ENCODE assay signal across 14 cellular contexts in genomic region chr4:38980903-38981676, GRCh38. TPM values are rescaled to one million over a fixed set of nuclear protein-coding genes. Genes with fewer than 3 reads are reported as not detected.
DNase-seq lines count a peak whose midpoint lies in the region; ATAC-seq and TF ChIP-seq lines count a peak whose summit lies in the region.
"Had no signal": no experiment of that assay in that cellular context is flagged by ENCODE, and none has a peak within 500 bp of the region (broad histone marks: within the 10 kb centered on the region; RNA-seq: fewer than 3 reads in every experiment).

No MANE protein-coding gene starts in this region.

- H3K27ac ChIP-seq in PC-3 (ENCODE audit: low read length), result no peak overlapping the region
- no peak overlapping the region for H3K27ac ChIP-seq in SJCRH30

- peak; percentile 62 for DNase-seq in EL
- DNase-seq in activated CD8-positive, alpha-beta T cell treated with anti-CD3 and anti-CD28 coated beads for 36 hours, result peak; percentile 37
- peak; percentile 41 for DNase-seq in glomerular endothelial cell (ENCODE audit: extremely low read depth, low read depth, low spot score)
- DNase-seq in PC-3, result no peak
- DNase-seq in NCI-H748 (lab: John Stamatoyannopoulos, UW; ENCODE audit: unreplicated experiment), result no peak
- no peak for DNase-seq in DMS79 (lab: John Stamatoyannopoulos, UW)
- DNase-seq in SJCRH30, result no peak
- DNase-seq: activated CD4-positive, CD25-positive, alpha-beta regulatory T cell treated with anti-CD3 and anti-CD28 coated beads, Interleukin-2, amount 50 U/mL, for 72 hours; H7; stomach had no signal

- H3K4me1 ChIP-seq in PC-3 (ENCODE audit: insufficient read depth, low read length) (no peaks in the 10 kb centered on the region), SJCRH30 (peaks cover 13% of the 10 kb centered on the region)

- no TSS peak for BruUV-seq in PC-3 (replicated peaks; lab: Mats Ljungman, UMichigan)

- ATAC-seq in GM21360 (IDR thresholded peaks at IDR 0.05; ENCODE audit: unreplicated experiment) (peak; percentile 49), PC-3 (no peak)
- peak; percentile 89 for ATAC-seq in activated CD8-positive, alpha-beta T cell treated with anti-CD3 and anti-CD28 coated beads for 36 hours
- ATAC-seq: sciatic nerve had no signal

- H3K9me3 Mint-ChIP-seq in activated CD8-positive, alpha-beta T cell treated with anti-CD3 and anti-CD28 coated beads for 36 hours, result no peaks in the 10 kb centered on the region
- H3K9me3 Mint-ChIP-seq: dendritic cell treated with granulocyte-macrophage colony-stimulating factor and Interleukin-4, amounts not matched to agents 40 ng/mL and 50 ng/mL, for 4 days; IgD-negative memory B cell had no signal

- H3K27me3 ChIP-seq in PC-3 (ENCODE audit: low read length), result no peaks in the 10 kb centered on the region
- no peaks in the 10 kb centered on the region for H3K27me3 ChIP-seq in SJCRH30
- H3K27me3 ChIP-seq: stomach had no signal

- H3K36me3 ChIP-seq in PC-3 (ENCODE audit: low read depth, low read length) (peaks cover 13% of the 10 kb centered on the region; the same call in 1 of the 2 replicates), SJCRH30 (no peaks in the 10 kb centered on the region)
- H3K36me3 ChIP-seq: stomach had no signal

- CTCF ChIA-PET in activated CD8-positive, alpha-beta T cell treated with anti-CD3 and anti-CD28 coated beads for 36 hours (lab: Charles Lee), result interaction anchor here (1.3 kb wide), 1 partner anchor 15 kb away, joined by 3 read pairs; no protein-coding TSS in a partner anchor
- CTCF ChIA-PET in PC-3 (lab: Charles Lee), result no interaction called here

- intact Hi-C loops in activated CD8-positive, alpha-beta T cell treated with anti-CD3 and anti-CD28 coated beads for 36 hours (cut with micrococcal nuclease), result loop anchor here (5.0 to 10.0 kb wide), 2 partner anchors 34 to 54 kb away; partner anchors contain the start of gene TMEM156
- intact Hi-C loops in PC-3 (cut with micrococcal nuclease), result no loop called here

- no peak overlapping the region for H2AFZ ChIP-seq in PC-3 (ENCODE audit: low read length)

- H3K9me2 ChIP-seq in PC-3 (replicated peaks; ENCODE audit: low read length), result no peaks in the 10 kb centered on the region

- H3K4me3 Mint-ChIP-seq in activated CD8-positive, alpha-beta T cell treated with anti-CD3 and anti-CD28 coated beads for 36 hours, result no peak overlapping the region
- H3K4me3 Mint-ChIP-seq: dendritic cell treated with granulocyte-macrophage colony-stimulating factor and Interleukin-4, amounts not matched to agents 40 ng/mL and 50 ng/mL, for 4 days had no signal

- H3K79me2 ChIP-seq in PC-3 (ENCODE audit: low read length), result no peaks in the 10 kb centered on the region

- POLR2A ChIA-PET in activated CD8-positive, alpha-beta T cell treated with anti-CD3 and anti-CD28 coated beads for 36 hours (lab: Charles Lee), result interaction anchor here (1.0 kb wide), 1 partner anchor 22 kb away, joined by 3 read pairs; no protein-coding TSS in a partner anchor
- POLR2A ChIA-PET in PC-3 (lab: Charles Lee; ENCODE audit: unreplicated experiment), result no interaction called here

- peaks cover 37% of the 10 kb centered on the region for H3K36me3 Mint-ChIP-seq in activated CD8-positive, alpha-beta T cell treated with anti-CD3 and anti-CD28 coated beads for 36 hours (ENCODE audit: low read depth)

- no peaks in the 10 kb centered on the region for H3K9me3 ChIP-seq in PC-3 (ENCODE audit: low read length)
- H3K9me3 ChIP-seq in SJCRH30 (replicated peaks), result no peaks in the 10 kb centered on the region
- H3K9me3 ChIP-seq: stomach had no signal

- H3K27me3 Mint-ChIP-seq in activated CD8-positive, alpha-beta T cell treated with anti-CD3 and anti-CD28 coated beads for 36 hours, result no peaks in the 10 kb centered on the region
- H3K27me3 Mint-ChIP-seq: dendritic cell treated with granulocyte-macrophage colony-stimulating factor and Interleukin-4, amounts not matched to agents 40 ng/mL and 50 ng/mL, for 4 days; IgD-negative memory B cell had no signal

- H4K20me1 ChIP-seq in PC-3 (ENCODE audit: low read length), result no peaks in the 10 kb centered on the region

- H3F3A ChIP-seq in PC-3 (ENCODE audit: low read length, unreplicated experiment), result no peaks in the 10 kb centered on the region

- no peak overlapping the region for H3K4me2 ChIP-seq in PC-3 (ENCODE audit: low read length)

- TF ChIP-seq CTCF in activated CD8-positive, alpha-beta T cell treated with anti-CD3 and anti-CD28 coated beads for 36 hours (IDR thresholded peaks at IDR 0.05), result no peak
- no peak for TF ChIP-seq CTCF in PC-3 (conservative IDR thresholded peaks at IDR 0.05; ENCODE audit: low read depth, low read length)

- peaks cover 49% of the 10 kb centered on the region for H3K4me1 Mint-ChIP-seq in activated CD8-positive, alpha-beta T cell treated with anti-CD3 and anti-CD28 coated beads for 36 hours (ENCODE audit: low read depth)

- H3K9ac ChIP-seq in PC-3 (ENCODE audit: low read length), result no peak overlapping the region

- H3K4me3 ChIP-seq in PC-3 (ENCODE audit: low read length), result no peak overlapping the region
- no peak overlapping the region for H3K4me3 ChIP-seq in SJCRH30
- H3K4me3 ChIP-seq: stomach had no signal

- H3K27ac Mint-ChIP-seq in activated CD8-positive, alpha-beta T cell treated with anti-CD3 and anti-CD28 coated beads for 36 hours, result peak overlapping the region; percentile 74
- H3K27ac Mint-ChIP-seq: dendritic cell treated with granulocyte-macrophage colony-stimulating factor and Interleukin-4, amounts not matched to agents 40 ng/mL and 50 ng/mL, for 4 days had no signal

RNA-seq across cellular contexts. Expression of gene TMEM156, which starts 51.1 kb away (rescaled TPM):
- total RNA-seq in activated CD8-positive, alpha-beta T cell treated with anti-CD3 and anti-CD28 coated beads for 36 hours, result 10 to 100 TPM; 11.7 to 12.0 TPM
- total RNA-seq in glomerular endothelial cell, result 9.6 and 13.1 TPM in 2 replicates
- 32.1 and 41.5 TPM in 2 replicates for total RNA-seq in PC-3 (2014; rRNA removed)
- total RNA-seq in SJCRH30 (2014; rRNA removed; shearing (Covaris generic)), result not detected in 2 replicates
- total RNA-seq: H7 had no signal

Comparison
In these comparisons a context has a peak if more than half of its experiments do, and no peak if none do; other contexts are left out.
1. DNase-seq: peak in EL (single experiment), activated CD8-positive, alpha-beta T cell treated with anti-CD3 and anti-CD28 coated beads for 36 hours (single experiment) and glomerular endothelial cell (single experiment); none in PC-3 (single experiment), NCI-H748 (single experiment), DMS79 (single experiment) and SJCRH30 (0 of 2).
2. RNA of gene TMEM156, which starts 51.1 kb away (total RNA-seq): 32.1 to 41.5 TPM in PC-3, 11.7 to 12.0 TPM in activated CD8-positive, alpha-beta T cell treated with anti-CD3 and anti-CD28 coated beads for 36 hours and 9.6 to 13.1 TPM in glomerular endothelial cell; not detected in SJCRH30; every median in the first group is over 10 times any median in the second.